Comparison of ENCODE assay signal across 9 cellular contexts in genomic region chr16:728890-729744, GRCh38. TPM values are rescaled to one million over a fixed set of nuclear protein-coding genes. Genes with fewer than 3 reads are reported as not detected.
DNase-seq lines count a peak whose midpoint lies in the region; ATAC-seq and TF ChIP-seq lines count a peak whose summit lies in the region.
"Had no signal": no experiment of that assay in that cellular context is flagged by ENCODE, and none has a peak within 500 bp of the region (broad histone marks: within the 10 kb centered on the region; RNA-seq: fewer than 3 reads in every experiment).

No MANE protein-coding gene starts in this region.

- TF ChIP-seq CTCF in BJ (IDR thresholded peaks at IDR 0.05; ENCODE audit: insufficient read depth, low read depth, low read length) (no peak), HFF-Myc (IDR thresholded peaks at IDR 0.05; ENCODE audit: low read depth, low read length, missing control alignments) (no peak), brain (conservative IDR thresholded peaks at IDR 0.05) (no peak)

- peak overlapping the region; percentile 26 to 68 (median 66) for H3K4me3 Mint-ChIP-seq in brain
- peak overlapping the region; percentile 10 for H3K4me3 Mint-ChIP-seq in natural killer cell treated with Interleukin-12 subunit alpha and Interleukin-12 subunit beta and Interleukin-15 and Interleukin-18, amount 100 ng/mL, for 72 hours

- peaks cover 15% of the 10 kb centered on the region for H3K36me3 ChIP-seq in BJ (ENCODE audit: control insufficient read depth, insufficient read depth, low read length)

- H3K27me3 Mint-ChIP-seq in brain, result no peaks in the 10 kb centered on the region
- H3K27me3 Mint-ChIP-seq in natural killer cell treated with Interleukin-12 subunit alpha and Interleukin-12 subunit beta and Interleukin-15 and Interleukin-18, amount 100 ng/mL, for 72 hours, result no peaks in the 10 kb centered on the region

- CTCF ChIA-PET in BJ (lab: Yijun Ruan, JAX), result interaction anchor here (1.1 to 2.8 kb wide), 3 partner anchors 10 to 17 kb away, joined by 3 to 14 read pairs (median 3); partner anchors contain the start of gene CIAO3

- POLR2A ChIA-PET in BJ (lab: Charles Lee), result interaction anchor here (1.0 kb wide), 1 partner anchor 14 kb away, joined by 3 read pairs; the partner anchor contains the start of gene METRN

- H3K4me3 ChIP-seq in BJ (ENCODE audit: low read depth, low read length) (peak overlapping the region; percentile 66), HFF-Myc (replicated peaks; ENCODE audit: low read depth, low read length) (peak overlapping the region; percentile 88)

- intact Hi-C loops in sciatic nerve (cut with DNase I), result no loop called here

- H3K9me3 Mint-ChIP-seq in brain, result no peaks in the 10 kb centered on the region
- no peaks in the 10 kb centered on the region for H3K9me3 Mint-ChIP-seq in natural killer cell treated with Interleukin-12 subunit alpha and Interleukin-12 subunit beta and Interleukin-15 and Interleukin-18, amount 100 ng/mL, for 72 hours

- no peaks in the 10 kb centered on the region for H3K4me1 Mint-ChIP-seq in brain
- no peaks in the 10 kb centered on the region for H3K4me1 Mint-ChIP-seq in natural killer cell treated with Interleukin-12 subunit alpha and Interleukin-12 subunit beta and Interleukin-15 and Interleukin-18, amount 100 ng/mL, for 72 hours (ENCODE audit: low read depth in 2 of 2)

- H3K27me3 ChIP-seq in BJ (ENCODE audit: control insufficient read depth, insufficient read depth, low read length), result no peaks in the 10 kb centered on the region

- peaks cover 4% of the 10 kb centered on the region for H3K36me3 Mint-ChIP-seq in brain
- H3K36me3 Mint-ChIP-seq in natural killer cell treated with Interleukin-12 subunit alpha and Interleukin-12 subunit beta and Interleukin-15 and Interleukin-18, amount 100 ng/mL, for 72 hours, result no peaks in the 10 kb centered on the region

- H3K27ac Mint-ChIP-seq in brain, result peak overlapping the region in 1 of 5 experiments; percentile 43
- H3K27ac Mint-ChIP-seq in natural killer cell treated with Interleukin-12 subunit alpha and Interleukin-12 subunit beta and Interleukin-15 and Interleukin-18, amount 100 ng/mL, for 72 hours, result no peak overlapping the region

- DNase-seq in BJ (ENCODE audit: low read depth), result no peak
- no peak for DNase-seq in HFF-Myc (ENCODE audit: extremely low read depth, low read depth)
- no peak for DNase-seq in natural killer cell treated with Interleukin-12 subunit alpha and Interleukin-12 subunit beta and Interleukin-15 and Interleukin-18, amount 100 ng/mL, for 72 hours (ENCODE audit: low spot score)
- no peak for DNase-seq in NCI-H1092 (lab: John Stamatoyannopoulos, UW)
- no peak for DNase-seq in sciatic nerve (ENCODE audit: low spot score)
- DNase-seq in NCI-H146 (lab: John Stamatoyannopoulos, UW), result no peak
- DNase-seq: activated T-cell treated with anti-CD3 and anti-CD28 coated beads for 4 hours had no signal

- no peak for ATAC-seq in natural killer cell treated with Interleukin-12 subunit alpha and Interleukin-12 subunit beta and Interleukin-15 and Interleukin-18, amount 100 ng/mL, for 72 hours
- no peak for ATAC-seq in GM19023 (IDR thresholded peaks at IDR 0.05; ENCODE audit: unreplicated experiment)
- ATAC-seq in sciatic nerve, result no peak

RNA-seq across cellular contexts. Expression of gene HAGHL, which starts 2.2 kb away (rescaled TPM):
- polyA plus RNA-seq in BJ (2011; rRNA removed) (4.3 and 7.0 TPM in 2 replicates), brain (ENCODE audit: insufficient read depth, low read depth, low replicate concordance) (8.7 TPM)
- 2.1 and 2.9 TPM in 2 replicates for polyA minus RNA-seq in BJ (2011; rRNA and poly(A)+ RNA removed)
- 10 to 100 TPM in 1 of 2 donors, 1 to 10 TPM in 1; 5.4 to 15.3 TPM for total RNA-seq in natural killer cell treated with Interleukin-12 subunit alpha and Interleukin-12 subunit beta and Interleukin-15 and Interleukin-18, amount 100 ng/mL, for 72 hours
- 6.5 TPM for total RNA-seq in sciatic nerve

RNA-seq across cellular contexts. Expression of gene CCDC78, which starts 2.9 kb away (rescaled TPM):
- polyA plus RNA-seq in BJ (2011; rRNA removed), result 0.77 and 2.4 TPM in 2 replicates
- 0.21 and 0.57 TPM in 2 replicates for polyA minus RNA-seq in BJ (2011; rRNA and poly(A)+ RNA removed)
- polyA plus RNA-seq in brain (ENCODE audit: insufficient read depth, low read depth, low replicate concordance), result 0.39 TPM
- total RNA-seq in natural killer cell treated with Interleukin-12 subunit alpha and Interleukin-12 subunit beta and Interleukin-15 and Interleukin-18, amount 100 ng/mL, for 72 hours, result 1 to 10 TPM; 3.1 to 6.4 TPM
- total RNA-seq in sciatic nerve, result 2.1 TPM

RNA-seq across cellular contexts. Expression of gene ANTKMT, which starts 8.2 kb away (rescaled TPM):
- polyA plus RNA-seq in BJ (2011; rRNA removed), result 7.7 and 10.7 TPM in 2 replicates
- polyA minus RNA-seq in BJ (2011; rRNA and poly(A)+ RNA removed), result 1.1 and 1.9 TPM in 2 replicates
- polyA plus RNA-seq in brain (ENCODE audit: insufficient read depth, low read depth, low replicate concordance), result 37.7 TPM
- total RNA-seq in natural killer cell treated with Interleukin-12 subunit alpha and Interleukin-12 subunit beta and Interleukin-15 and Interleukin-18, amount 100 ng/mL, for 72 hours, result 10 to 100 TPM; 29.1 to 37.9 TPM
- 26.3 TPM for total RNA-seq in sciatic nerve

RNA-seq across cellular contexts. Expression of gene CIAO3, which starts 11.7 kb away (rescaled TPM):
- polyA plus RNA-seq in BJ (2011; rRNA removed) (16.1 and 23.1 TPM in 2 replicates), brain (ENCODE audit: insufficient read depth, low read depth, low replicate concordance) (32.6 TPM)
- 22.7 and 25.4 TPM in 2 replicates for polyA minus RNA-seq in BJ (2011; rRNA and poly(A)+ RNA removed)
- total RNA-seq in natural killer cell treated with Interleukin-12 subunit alpha and Interleukin-12 subunit beta and Interleukin-15 and Interleukin-18, amount 100 ng/mL, for 72 hours, result 10 to 100 TPM; 26.9 to 54.0 TPM
- 26.9 TPM for total RNA-seq in sciatic nerve

RNA-seq across cellular contexts. Expression of gene METRN, which starts 14.2 kb away (rescaled TPM):
- polyA plus RNA-seq in BJ (2011; rRNA removed) (33.7 and 40.3 TPM in 2 replicates), brain (ENCODE audit: insufficient read depth, low read depth, low replicate concordance) (125 TPM)
- polyA minus RNA-seq in BJ (2011; rRNA and poly(A)+ RNA removed), result 11.3 and 16.7 TPM in 2 replicates
- 10 to 100 TPM; 21.0 to 34.9 TPM for total RNA-seq in natural killer cell treated with Interleukin-12 subunit alpha and Interleukin-12 subunit beta and Interleukin-15 and Interleukin-18, amount 100 ng/mL, for 72 hours
- 120 TPM for total RNA-seq in sciatic nerve
